In the genomic region with DNA sequence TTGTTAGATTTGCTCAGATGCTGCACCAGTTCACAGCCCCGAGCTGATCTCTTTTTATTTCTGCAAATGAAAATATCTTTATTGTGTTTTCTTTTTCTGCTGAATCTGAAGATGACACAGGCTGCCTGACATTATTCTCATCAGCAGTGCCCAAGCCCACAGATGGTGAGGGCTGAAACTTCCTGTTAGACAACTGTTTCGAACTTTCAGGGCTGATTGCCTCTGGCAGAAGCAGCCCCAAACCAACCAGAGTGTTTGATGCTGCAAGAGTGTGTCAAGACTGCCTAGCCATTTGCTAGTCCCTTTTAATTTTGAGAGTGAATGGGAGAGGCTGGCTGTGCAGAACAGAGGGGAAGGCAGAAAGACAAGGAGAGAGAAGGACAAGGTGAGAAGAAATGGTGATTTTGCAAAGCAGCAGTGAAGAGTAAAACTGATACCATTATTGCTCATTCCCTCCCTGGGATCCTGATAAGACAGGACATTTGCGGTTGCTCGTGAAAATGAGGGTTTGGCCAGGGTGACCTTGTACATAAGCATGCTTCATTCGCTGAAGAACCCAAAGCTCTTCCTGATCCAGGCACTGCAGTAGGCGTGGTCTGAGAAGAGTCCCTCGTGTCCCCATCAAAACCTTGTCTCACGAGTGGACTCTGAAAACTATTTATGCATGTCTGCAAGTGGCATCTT, we compare ENCODE assay signal across 17 cellular contexts.
DNase-seq lines count a peak whose midpoint lies in the region; ATAC-seq and TF ChIP-seq lines count a peak whose summit lies in the region.
"Had no signal": no experiment of that assay in that cellular context is flagged by ENCODE, and none has a peak within 500 bp of the region (broad histone marks: within the 10 kb centered on the region; RNA-seq: fewer than 3 reads in every experiment).

No MANE protein-coding gene starts in this region.

- no peaks in the 10 kb centered on the region for H3K27me3 Mint-ChIP-seq in activated T-helper 2 cell treated with anti-CD3 and anti-CD28 coated beads, Interferon-gamma antibody, Interleukin-2, Interleukin-4, amounts not matched to agents 10 μg/mL and 5 μg/mL and 100 μg/mL, durations not matched to agents 14 hours and 24 hours and 36 hours (ENCODE audit: low read depth)

- H3K9ac ChIP-seq in BLaER1 treated with 17β-estradiol and CSF1 and Interleukin-3, amounts not matched to agents 10 nM and 100 nM: no peak overlapping the region; a peak in 1 of 22 replicates
- H3K9ac ChIP-seq in colonic mucosa (ENCODE audit: low read depth in 2 of 2, low read length in 2 of 2): peak overlapping the region in 1 of 2 donors; percentile 29
- H3K9ac ChIP-seq: SK-N-SH had no signal

- intact Hi-C loops in colonic mucosa (cut with DNase I): no loop called here
- intact Hi-C loops in activated T-helper 2 cell treated with anti-CD3 and anti-CD28 coated beads, Interferon-gamma antibody, Interleukin-2, Interleukin-4, amounts not matched to agents 10 μg/mL and 5 μg/mL and 100 μg/mL, durations not matched to agents 14 hours and 24 hours and 36 hours (cut with micrococcal nuclease): no loop called here

- no peaks in the 10 kb centered on the region for H3K36me3 Mint-ChIP-seq in stimulated activated effector memory CD8-positive, alpha-beta T cell treated with anti-CD3 and anti-CD28 coated beads, Interleukin-12 subunit alpha, Interleukin-12 subunit beta, amount 100 ng/mL, for 72 hours
- no peaks in the 10 kb centered on the region for H3K36me3 Mint-ChIP-seq in activated T-helper 2 cell treated with anti-CD3 and anti-CD28 coated beads, Interferon-gamma antibody, Interleukin-2, Interleukin-4, amounts not matched to agents 10 μg/mL and 5 μg/mL and 100 μg/mL, durations not matched to agents 14 hours and 24 hours and 36 hours (ENCODE audit: low read depth)
- H3K36me3 Mint-ChIP-seq: CD14-positive monocyte had no signal

- TF ChIP-seq CTCF in colonic mucosa (IDR thresholded peaks at IDR 0.05): no peak

- H3K27me3 ChIP-seq in BLaER1 treated with 17β-estradiol and CSF1 and Interleukin-3, amounts not matched to agents 10 nM and 100 nM: no peaks in the 10 kb centered on the region
- H3K27me3 ChIP-seq in colonic mucosa: no peaks in the 10 kb centered on the region

- DNase-seq in colonic mucosa (peak; percentile 57), NCI-H187 treated with DMSO at 0.1 percent for 48 hours (lab: John Stamatoyannopoulos, UW) (no peak)
- no peak for DNase-seq in stimulated activated effector memory CD8-positive, alpha-beta T cell treated with anti-CD3 and anti-CD28 coated beads, Interleukin-12 subunit alpha, Interleukin-12 subunit beta, amount 100 ng/mL, for 72 hours (ENCODE audit: low spot score in 2 of 2)
- DNase-seq in activated T-helper 2 cell treated with anti-CD3 and anti-CD28 coated beads, Interferon-gamma antibody, Interleukin-2, Interleukin-4, amounts not matched to agents 10 μg/mL and 5 μg/mL and 100 μg/mL, durations not matched to agents 14 hours and 24 hours and 36 hours (ENCODE audit: low spot score): no peak
- DNase-seq: NCI-H1092, NCI-H146, NCI-H345, NCI-H526, SHP77, SK-N-SH, T-helper 1 cell had no signal

- H3K36me3 ChIP-seq in BLaER1 treated with 17β-estradiol and CSF1 and Interleukin-3, amounts not matched to agents 10 nM and 100 nM: no peaks in the 10 kb centered on the region
- no peaks in the 10 kb centered on the region for H3K36me3 ChIP-seq in colonic mucosa
- H3K36me3 ChIP-seq: HAP-1 had no signal

- H4K20me1 ChIP-seq in BLaER1 treated with 17β-estradiol and CSF1 and Interleukin-3, amounts not matched to agents 10 nM and 100 nM: no peaks in the 10 kb centered on the region

- peaks cover 0 to 13% (median 5%) of the 10 kb centered on the region in 11 experiments; a peak in 4 of 22 replicates for H3K9me3 ChIP-seq in BLaER1 treated with 17β-estradiol and CSF1 and Interleukin-3, amounts not matched to agents 10 nM and 100 nM (replicated peaks in 1 of 11)
- H3K9me3 ChIP-seq in colonic mucosa: no peaks in the 10 kb centered on the region
- H3K9me3 ChIP-seq: HAP-1, SK-N-SH had no signal

- H3K27ac ChIP-seq in BLaER1 treated with 17β-estradiol and CSF1 and Interleukin-3, amounts not matched to agents 10 nM and 100 nM: no peak overlapping the region; a peak in 1 of 22 replicates
- H3K27ac ChIP-seq in colonic mucosa: peak overlapping the region; percentile 55

- H3K4me1 ChIP-seq in BLaER1 treated with 17β-estradiol and CSF1 and Interleukin-3, amounts not matched to agents 10 nM and 100 nM: peaks cover 0 to 13% (median 12%) of the 10 kb centered on the region in 10 experiments; a peak in 16 of 20 replicates
- H3K4me1 ChIP-seq in colonic mucosa: no peaks in the 10 kb centered on the region
- H3K4me1 ChIP-seq: HAP-1 had no signal

- peak overlapping the region in 9 of 11 experiments; percentile 1 to 54 (median 36); a peak in 16 of 22 replicates for H3K4me2 ChIP-seq in BLaER1 treated with 17β-estradiol and CSF1 and Interleukin-3, amounts not matched to agents 10 nM and 100 nM
- H3K4me2 ChIP-seq: SK-N-SH had no signal

- no peak overlapping the region for H3K27ac Mint-ChIP-seq in stimulated activated effector memory CD8-positive, alpha-beta T cell treated with anti-CD3 and anti-CD28 coated beads, Interleukin-12 subunit alpha, Interleukin-12 subunit beta, amount 100 ng/mL, for 72 hours
- H3K27ac Mint-ChIP-seq in activated T-helper 2 cell treated with anti-CD3 and anti-CD28 coated beads, Interferon-gamma antibody, Interleukin-2, Interleukin-4, amounts not matched to agents 10 μg/mL and 5 μg/mL and 100 μg/mL, durations not matched to agents 14 hours and 24 hours and 36 hours: no peak overlapping the region
- H3K27ac Mint-ChIP-seq: CD14-positive monocyte had no signal

- no peaks in the 10 kb centered on the region for H3K4me1 Mint-ChIP-seq in stimulated activated effector memory CD8-positive, alpha-beta T cell treated with anti-CD3 and anti-CD28 coated beads, Interleukin-12 subunit alpha, Interleukin-12 subunit beta, amount 100 ng/mL, for 72 hours
- H3K4me1 Mint-ChIP-seq in activated T-helper 2 cell treated with anti-CD3 and anti-CD28 coated beads, Interferon-gamma antibody, Interleukin-2, Interleukin-4, amounts not matched to agents 10 μg/mL and 5 μg/mL and 100 μg/mL, durations not matched to agents 14 hours and 24 hours and 36 hours (ENCODE audit: low read depth): peaks cover 2% of the 10 kb centered on the region
- H3K4me1 Mint-ChIP-seq: CD14-positive monocyte had no signal

- no peak overlapping the region for H3K4me3 Mint-ChIP-seq in stimulated activated effector memory CD8-positive, alpha-beta T cell treated with anti-CD3 and anti-CD28 coated beads, Interleukin-12 subunit alpha, Interleukin-12 subunit beta, amount 100 ng/mL, for 72 hours
- H3K4me3 Mint-ChIP-seq in activated T-helper 2 cell treated with anti-CD3 and anti-CD28 coated beads, Interferon-gamma antibody, Interleukin-2, Interleukin-4, amounts not matched to agents 10 μg/mL and 5 μg/mL and 100 μg/mL, durations not matched to agents 14 hours and 24 hours and 36 hours (ENCODE audit: low read depth): no peak overlapping the region
- H3K4me3 Mint-ChIP-seq: CD14-positive monocyte had no signal

- ATAC-seq in GM19351 (IDR thresholded peaks at IDR 0.05; ENCODE audit: unreplicated experiment) (peak; percentile 84), HG02870 (IDR thresholded peaks at IDR 0.05; ENCODE audit: unreplicated experiment) (peak; percentile 68), GM21717 (IDR thresholded peaks at IDR 0.05; ENCODE audit: unreplicated experiment) (no peak)
- ATAC-seq in stimulated activated effector memory CD8-positive, alpha-beta T cell treated with anti-CD3 and anti-CD28 coated beads, Interleukin-12 subunit alpha, Interleukin-12 subunit beta, amount 100 ng/mL, for 72 hours: no peak

- no peak overlapping the region for H3K4me3 ChIP-seq in BLaER1 treated with 17β-estradiol and CSF1 and Interleukin-3, amounts not matched to agents 10 nM and 100 nM
- H3K4me3 ChIP-seq in colonic mucosa: no peak overlapping the region
- H3K4me3 ChIP-seq: HAP-1 had no signal

- H3K9me3 Mint-ChIP-seq in stimulated activated effector memory CD8-positive, alpha-beta T cell treated with anti-CD3 and anti-CD28 coated beads, Interleukin-12 subunit alpha, Interleukin-12 subunit beta, amount 100 ng/mL, for 72 hours: peaks cover 3% of the 10 kb centered on the region
- H3K9me3 Mint-ChIP-seq in activated T-helper 2 cell treated with anti-CD3 and anti-CD28 coated beads, Interferon-gamma antibody, Interleukin-2, Interleukin-4, amounts not matched to agents 10 μg/mL and 5 μg/mL and 100 μg/mL, durations not matched to agents 14 hours and 24 hours and 36 hours: no peaks in the 10 kb centered on the region

Comparison
In these comparisons a context has a peak if more than half of its experiments do, and no peak if none do; other contexts are left out.
1. ATAC-seq: peak in GM19351 (single experiment) and HG02870 (single experiment); none in stimulated activated effector memory CD8-positive, alpha-beta T cell treated with anti-CD3 and anti-CD28 coated beads, Interleukin-12 subunit alpha, Interleukin-12 subunit beta, amount 100 ng/mL, for 72 hours (single experiment) and GM21717 (single experiment).